In genomic region chr14:80017796-80018195, GRCh38 we compare ENCODE assay signal across 27 cellular contexts.
"Had no signal": no experiment of that assay in that cellular context is flagged by ENCODE, and none has a peak within 500 bp of the region (broad histone marks: within the 10 kb centered on the region; RNA-seq: fewer than 3 reads in every experiment).

No MANE protein-coding gene starts in this region.

- DNase-seq: cortex of kidney; dorsolateral prefrontal cortex; effector CD4-positive, alpha-beta T cell; foreskin fibroblast; heart left ventricle; left cardiac atrium; left lung; mesenchymal stem cell; mucosa of descending colon; naive B cell; pancreas; stimulated activated CD4-positive, alpha-beta T cell treated with anti-CD3 and anti-CD28 coated beads, Interleukin-12 subunit alpha, Interleukin-12 subunit beta, amount 100 ng/mL, for 4 hours; stimulated activated CD4-positive, alpha-beta T cell treated with anti-CD3 and anti-CD28 coated beads, Interleukin-1b, Interleukin-23, amount 100 ng/mL, for 48 hours; stimulated activated CD4-positive, alpha-beta T cell treated with anti-CD3 and anti-CD28 coated beads, Interleukin-4, amount 100 ng/mL, for 1 hour; stimulated activated CD8-positive, alpha-beta memory T cell treated with anti-CD3 and anti-CD28 coated beads, Interleukin-4, amount 100 ng/mL, for 48 hours; stimulated activated naive CD4-positive, alpha-beta T cell; stimulated activated naive CD8-positive, alpha-beta T cell treated with anti-CD3 and anti-CD28 coated beads, Interleukin-15, amount 100 ng/mL, for 72 hours; trophoblast cell had no signal

- H3K4me3 ChIP-seq: dorsolateral prefrontal cortex, gastroesophageal sphincter, heart left ventricle, hepatocyte, left lung, mucosa of descending colon, pancreas, right atrium auricular region, smooth muscle cell, suprapubic skin had no signal

- H3K4me1 Mint-ChIP-seq: mesothelial cell of epicardium; naive B cell; stimulated activated naive CD8-positive, alpha-beta T cell treated with anti-CD3 and anti-CD28 coated beads, Interleukin-15, amount 100 ng/mL, for 72 hours had no signal

- H3K27ac ChIP-seq: dorsolateral prefrontal cortex, gastroesophageal sphincter, heart left ventricle, hepatocyte, left lung, neutrophil, pancreas, right atrium auricular region, suprapubic skin had no signal

- H3K27ac Mint-ChIP-seq: mesothelial cell of epicardium; naive B cell; natural killer cell treated with Interleukin-12 subunit alpha and Interleukin-12 subunit beta and Interleukin-15 and Interleukin-18, amount 100 ng/mL, for 72 hours; stimulated activated naive CD8-positive, alpha-beta T cell treated with anti-CD3 and anti-CD28 coated beads, Interleukin-15, amount 100 ng/mL, for 72 hours had no signal

- H3K27me3 Mint-ChIP-seq: naive B cell; natural killer cell treated with Interleukin-12 subunit alpha and Interleukin-12 subunit beta and Interleukin-15 and Interleukin-18, amount 100 ng/mL, for 72 hours; stimulated activated naive CD8-positive, alpha-beta T cell treated with anti-CD3 and anti-CD28 coated beads, Interleukin-15, amount 100 ng/mL, for 72 hours had no signal

- H2AFZ ChIP-seq: hepatocyte had no signal

- H3K27me3 ChIP-seq: dorsolateral prefrontal cortex, gastroesophageal sphincter, heart left ventricle, hepatocyte, left lung, neutrophil, pancreas, right atrium auricular region, suprapubic skin had no signal

- ATAC-seq: gastroesophageal sphincter; heart left ventricle; left cardiac atrium; left lung; mucosa of descending colon; natural killer cell treated with Interleukin-12 subunit alpha and Interleukin-12 subunit beta and Interleukin-15 and Interleukin-18, amount 100 ng/mL, for 72 hours; pancreas; sciatic nerve; stimulated activated naive CD8-positive, alpha-beta T cell treated with anti-CD3 and anti-CD28 coated beads, Interleukin-15, amount 100 ng/mL, for 72 hours had no signal

- H3K36me3 Mint-ChIP-seq: mesothelial cell of epicardium; naive B cell; natural killer cell treated with Interleukin-12 subunit alpha and Interleukin-12 subunit beta and Interleukin-15 and Interleukin-18, amount 100 ng/mL, for 72 hours had no signal

- H3K4me1 ChIP-seq: gastroesophageal sphincter, heart left ventricle, left lung, pancreas, right atrium auricular region, suprapubic skin had no signal

- H3K4me2 ChIP-seq: hepatocyte, smooth muscle cell had no signal

- H3K4me3 Mint-ChIP-seq: mesothelial cell of epicardium; naive B cell; natural killer cell treated with Interleukin-12 subunit alpha and Interleukin-12 subunit beta and Interleukin-15 and Interleukin-18, amount 100 ng/mL, for 72 hours; stimulated activated naive CD8-positive, alpha-beta T cell treated with anti-CD3 and anti-CD28 coated beads, Interleukin-15, amount 100 ng/mL, for 72 hours had no signal

- H3K9me3 ChIP-seq: gastroesophageal sphincter, mucosa of descending colon, neutrophil, pancreas, right atrium auricular region, suprapubic skin had no signal

- H3K36me3 ChIP-seq: gastroesophageal sphincter, heart left ventricle, left lung, neutrophil, pancreas, right atrium auricular region, suprapubic skin had no signal
